ENCODE assay signal across 17 cellular contexts in the genomic region with DNA sequence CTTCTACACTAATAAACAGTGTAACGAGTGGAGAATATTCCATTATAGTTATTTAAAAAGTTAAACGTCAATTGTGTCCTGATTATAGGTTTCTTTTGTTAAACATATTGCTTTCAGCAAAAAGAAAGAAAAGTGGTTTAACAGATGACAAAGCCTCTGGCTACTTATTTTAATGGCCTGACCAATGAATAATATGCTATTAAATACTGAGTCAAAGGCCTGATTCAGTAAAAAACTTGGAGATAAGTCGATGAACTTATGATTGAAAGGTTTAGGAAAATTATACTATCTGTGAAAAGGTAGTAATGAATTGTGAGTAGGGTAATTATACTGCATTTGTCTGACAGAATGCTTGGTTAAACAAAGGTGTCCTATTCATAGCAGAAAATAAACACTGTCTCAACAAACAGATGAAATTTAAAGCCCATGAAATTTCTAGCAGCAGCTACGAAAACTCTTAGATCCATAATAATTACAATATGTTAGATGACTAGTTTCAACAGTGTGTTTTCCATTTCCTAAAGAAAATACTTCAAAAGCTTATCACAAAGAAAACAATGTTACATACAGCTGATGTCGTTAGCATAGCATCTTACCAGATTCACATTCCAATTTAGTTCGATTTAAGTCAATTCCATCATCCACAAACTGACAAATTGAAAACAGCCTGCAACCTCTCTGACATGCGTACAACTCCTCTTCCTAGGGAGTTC. TPM values are rescaled to one million over a fixed set of nuclear protein-coding genes. Genes with fewer than 3 reads are reported as not detected.
A peak's percentile ranks its signal among the peaks of the same experiment; 100 is the strongest.
DNase-seq lines count a peak whose midpoint lies in the region; ATAC-seq and TF ChIP-seq lines count a peak whose summit lies in the region.
"Had no signal": no experiment of that assay in that cellular context is flagged by ENCODE, and none has a peak within 500 bp of the region (broad histone marks: within the 10 kb centered on the region; RNA-seq: fewer than 3 reads in every experiment).

No MANE protein-coding gene starts in this region.

- H3K9me3 ChIP-seq in left ventricle myocardium inferior (replicated peaks), result no peaks in the 10 kb centered on the region
- H3K9me3 ChIP-seq: left lung had no signal

- peaks cover 73% of the 10 kb centered on the region for H3K4me1 ChIP-seq in left ventricle myocardium inferior

- peaks cover 25% of the 10 kb centered on the region for H3K36me3 ChIP-seq in left ventricle myocardium inferior

- no peaks in the 10 kb centered on the region for H3K27me3 ChIP-seq in left ventricle myocardium inferior (ENCODE audit: low read depth)
- H3K27me3 ChIP-seq: left lung had no signal

- H3K27ac ChIP-seq in angular gyrus (ENCODE audit: low read depth, low read length) (peak overlapping the region; percentile 34), left ventricle myocardium inferior (replicated peaks) (no peak overlapping the region)
- H3K27ac ChIP-seq: left lung had no signal

- H3K27me3 Mint-ChIP-seq in naive B cell, result no peaks in the 10 kb centered on the region

- DNase-seq in EH (ENCODE audit: low read depth), result peak; percentile 27
- peak; percentile 43 for DNase-seq in NCI-H2029 treated with DMSO at 0.1 percent for 48 hours (lab: John Stamatoyannopoulos, UW)
- no peak for DNase-seq in naive B cell
- DNase-seq in HuH-7.5 (ENCODE audit: low spot score), result no peak
- no peak for DNase-seq in left ventricle myocardium inferior
- DNase-seq in GM20000 (ENCODE audit: low spot score), result no peak
- DNase-seq: effector CD8-positive, alpha-beta T cell; head of caudate nucleus; left lung; NCI-H1436 treated with DMSO at 0.1 percent for 48 hours; stimulated activated CD4-positive, alpha-beta T cell treated with anti-CD3 and anti-CD28 coated beads, Interleukin-2, amount 100 ng/mL, for 24 hours; stimulated activated naive CD8-positive, alpha-beta T cell treated with anti-CD3 and anti-CD28 coated beads, Interleukin-15, Interleukin-2, amounts not matched to agents 100 U/mL and 50 U/mL, for 24 hours had no signal

- peaks cover 13% of the 10 kb centered on the region in 2 donors for H3K36me3 Mint-ChIP-seq in naive B cell

- peaks cover 22 to 36% (median 25%) of the 10 kb centered on the region in 3 donors for H3K4me1 Mint-ChIP-seq in naive B cell

- peak overlapping the region; percentile 17 to 80 (median 55) for H3K4me3 Mint-ChIP-seq in naive B cell

- TF ChIP-seq CTCF in left ventricle myocardium inferior (IDR thresholded peaks at IDR 0.05; ENCODE audit: borderline replicate concordance) (no peak), GM20000 (IDR thresholded peaks at IDR 0.05; ENCODE audit: extremely low read depth, missing control alignments) (no peak)

- intact Hi-C loops in left ventricle myocardium inferior (cut with micrococcal nuclease), result no loop called here

- H3K27ac Mint-ChIP-seq in naive B cell, result peak overlapping the region; percentile 29 to 85 (median 75)

- no peaks in the 10 kb centered on the region for H3K9me3 Mint-ChIP-seq in naive B cell

- no peak overlapping the region for H3K4me3 ChIP-seq in left ventricle myocardium inferior
- H3K4me3 ChIP-seq: left lung had no signal

- no peak for ATAC-seq in naive B cell (ENCODE audit: low read depth in 2 of 2)
- ATAC-seq in HG02870 (IDR thresholded peaks at IDR 0.05; ENCODE audit: unreplicated experiment), result no peak
- ATAC-seq: left lung; stimulated activated naive CD8-positive, alpha-beta T cell treated with anti-CD3 and anti-CD28 coated beads, Interleukin-15, Interleukin-2, amounts not matched to agents 100 U/mL and 50 U/mL, for 24 hours had no signal

RNA-seq across cellular contexts. Expression of gene TMEM59, which starts 6.2 kb away (rescaled TPM):
- 100 to 1,000 TPM; 394 to 861 (median 528) TPM for polyA plus RNA-seq in naive B cell (ENCODE audit: low read depth in 6 of 6)
- 337 TPM for total RNA-seq in left ventricle myocardium inferior

RNA-seq across cellular contexts. Expression of gene TCEANC2, which starts 6.6 kb away (rescaled TPM):
- polyA plus RNA-seq in naive B cell (ENCODE audit: low read depth in 6 of 6), result 1 to 10 TPM; 5.4 to 9.7 (median 6.7) TPM
- 5.7 TPM for total RNA-seq in left ventricle myocardium inferior

RNA-seq across cellular contexts. Expression of gene LDLRAD1, which starts 28.8 kb away (rescaled TPM):
- polyA plus RNA-seq in naive B cell (ENCODE audit: low read depth in 6 of 6), result not detected
- not detected for total RNA-seq in left ventricle myocardium inferior
- total RNA-seq: osteocyte; T-helper 2 cell treated with Interferon-gamma antibody and Interleukin-4, amounts not matched to agents 100 ng/mL and 5 ng/mL, for 36 hours had no signal
- polyA plus RNA-seq: adipose tissue had no signal

Comparison
In these comparisons a context has a peak if more than half of its experiments do, and no peak if none do; other contexts are left out.
1. DNase-seq: peak in EH (single experiment) and NCI-H2029 treated with DMSO at 0.1 percent for 48 hours (single experiment); none in naive B cell (single experiment), HuH-7.5 (single experiment), left ventricle myocardium inferior (single experiment) and GM20000 (single experiment).